1 cellular context compared by ENCODE assay signal in the genomic region with DNA sequence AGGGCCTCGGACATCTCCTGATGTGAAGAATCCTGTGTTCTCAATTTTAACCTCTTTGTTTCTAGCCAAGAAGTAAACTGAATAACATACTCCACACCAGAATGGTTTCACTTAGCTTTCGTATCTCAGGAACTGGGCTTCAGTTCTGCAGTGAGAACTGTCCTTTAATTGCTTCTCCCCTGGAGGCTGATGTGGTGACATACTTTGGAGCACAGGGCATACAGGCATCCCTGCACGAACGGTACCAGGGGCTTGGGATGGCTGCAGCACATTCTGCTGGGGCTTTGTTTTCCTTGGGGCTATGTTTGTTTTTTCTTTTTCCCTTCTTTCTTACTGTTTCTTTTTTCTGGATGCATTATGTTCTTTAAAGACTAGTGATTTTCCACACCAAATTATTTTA.
TF ChIP-seq lines count a peak whose summit lies in the region.

No MANE protein-coding gene starts in this region.

TF ChIP-seq in H1, 55 proteins besides CTCF, POLR2A, EP300 and RAD21:
- TF ChIP-seq MAX (IDR thresholded peaks at IDR 0.05) (no peak), SP4 (IDR thresholded peaks at IDR 0.05; ENCODE audit: low read length) (no peak), GABPA (IDR thresholded peaks at IDR 0.05; ENCODE audit: borderline replicate concordance, insufficient read depth, low read length) (no peak), E2F6 (IDR thresholded peaks at IDR 0.05) (no peak), HDAC6 (IDR thresholded peaks at IDR 0.05; ENCODE audit: low read depth, low read length) (no peak), RNF2 (IDR thresholded peaks at IDR 0.05; ENCODE audit: borderline replicate concordance, low read depth, low read length, missing control alignments, poor library complexity, severe bottlenecking) (no peak), KDM1A (IDR thresholded peaks at IDR 0.05; ENCODE audit: borderline replicate concordance, low read length) (no peak), TAF7 (optimal IDR thresholded peaks at IDR 0.05; ENCODE audit: borderline replicate concordance, low read depth, low read length) (no peak), CBX8 (IDR thresholded peaks at IDR 0.05; ENCODE audit: borderline replicate concordance, low read depth, low read length) (no peak), CHD1 (IDR thresholded peaks at IDR 0.05; ENCODE audit: low read depth, low read length) (no peak), ATF3 (IDR thresholded peaks at IDR 0.05; ENCODE audit: insufficient read depth, low read depth, low read length) (no peak), TBP (IDR thresholded peaks at IDR 0.05; ENCODE audit: low read depth, low read length) (no peak), RBBP5 (IDR thresholded peaks at IDR 0.05; ENCODE audit: borderline replicate concordance, low read depth, low read length) (no peak), HDAC2 (IDR thresholded peaks at IDR 0.05; ENCODE audit: borderline replicate concordance in 1 of 2, low read depth in 2 of 2, low read length in 2 of 2) (no peak)
